Comparison of ENCODE assay signal across 1 cellular context in genomic region chr2:99140056-99140859, GRCh38.
TF ChIP-seq lines count a peak whose summit lies in the region.

No MANE protein-coding gene starts in this region.

TF ChIP-seq in GM12878, 131 proteins besides CTCF, POLR2A, EP300 and RAD21:
- TF ChIP-seq BMI1 (IDR thresholded peaks at IDR 0.05; ENCODE audit: borderline replicate concordance), result peak; percentile 29; the same call in 1 of the 2 replicates
- TF ChIP-seq PBX3 (IDR thresholded peaks at IDR 0.05; ENCODE audit: insufficient replicate concordance, low read depth, low read length), result no peak
- peak in 1 of 2 experiments; percentile 14; a peak in 1 of 4 replicates for TF ChIP-seq BHLHE40 (IDR thresholded peaks at IDR 0.05; ENCODE audit: borderline replicate concordance in 1 of 2, low read depth in 2 of 2, low read length in 1 of 2)
- TF ChIP-seq SREBF1 (IDR thresholded peaks at IDR 0.05; ENCODE audit: low read length), result no peak
- no peak for TF ChIP-seq SPI1 (IDR thresholded peaks at IDR 0.05; ENCODE audit: borderline replicate concordance, insufficient read depth, low read depth, low read length)
- no peak for TF ChIP-seq HDGF (IDR thresholded peaks at IDR 0.05)
- TF ChIP-seq EZH2 (IDR thresholded peaks at IDR 0.05; ENCODE audit: borderline replicate concordance, control insufficient read depth, low read depth, low read length), result no peak
